Comparison of ENCODE assay signal across 8 cellular contexts in genomic region chr9:135480071-135480941, GRCh38. TPM values are rescaled to one million over a fixed set of nuclear protein-coding genes. Genes with fewer than 3 reads are reported as not detected.
A peak's percentile ranks its signal among the peaks of the same experiment; 100 is the strongest.
DNase-seq lines count a peak whose midpoint lies in the region; ATAC-seq and TF ChIP-seq lines count a peak whose summit lies in the region.

No MANE protein-coding gene starts in this region.

- CTCF ChIA-PET in Panc1 (lab: Charles Lee) = no interaction called here

- H3K27ac Mint-ChIP-seq in stimulated activated naive CD8-positive, alpha-beta T cell treated with anti-CD3 and anti-CD28 coated beads, Interleukin-15, Interleukin-2, amounts not matched to agents 100 ng/mL and 50 ng/mL, for 24 hours = no peak overlapping the region

- in situ Hi-C loops in Panc1 (cut with HindIII; ENCODE audit: low pct_unique_long_range_greater_than_20kb, low sequenced_read_pairs) = no loop called here

- no peaks in the 10 kb centered on the region for H3K36me3 Mint-ChIP-seq in stimulated activated naive CD8-positive, alpha-beta T cell treated with anti-CD3 and anti-CD28 coated beads, Interleukin-15, Interleukin-2, amounts not matched to agents 100 ng/mL and 50 ng/mL, for 24 hours (ENCODE audit: low read depth)

- intact Hi-C loops in Panc1 (cut with micrococcal nuclease; ENCODE audit: unreplicated experiment) = no loop called here

- H3K9ac ChIP-seq in mucosa of rectum (ENCODE audit: low read depth in 1 of 2, low read length in 2 of 2) = peak overlapping the region; percentile 60 to 84

- BruUV-seq in Panc1 (replicated peaks; lab: Mats Ljungman, UMichigan) = no TSS peak

- H3K4me3 ChIP-seq in Panc1 (ENCODE audit: low read depth in 2 of 2, low read length in 2 of 2) = peak overlapping the region; percentile 64 to 73
- H3K4me3 ChIP-seq in mucosa of rectum (ENCODE audit: low read length in 2 of 2) = peak overlapping the region; percentile 73 to 84

- H3K27me3 ChIP-seq in Panc1 (ENCODE audit: control insufficient read depth, insufficient read depth, low read length) (no peaks in the 10 kb centered on the region), mucosa of rectum (ENCODE audit: control insufficient read depth in 2 of 2, insufficient read depth in 2 of 2, low read length in 2 of 2) (no peaks in the 10 kb centered on the region)

- peaks cover 3% of the 10 kb centered on the region; the same call in 1 of the 2 replicates for H3K4me1 ChIP-seq in Panc1 (ENCODE audit: control insufficient read depth, insufficient read depth, low read length)
- peaks cover 8 to 11% of the 10 kb centered on the region in 2 donors for H3K4me1 ChIP-seq in mucosa of rectum (ENCODE audit: control insufficient read depth in 2 of 2, insufficient read depth in 2 of 2, low read length in 2 of 2)

- H3K27me3 Mint-ChIP-seq in stimulated activated naive CD8-positive, alpha-beta T cell treated with anti-CD3 and anti-CD28 coated beads, Interleukin-15, Interleukin-2, amounts not matched to agents 100 ng/mL and 50 ng/mL, for 24 hours = peaks cover 41% of the 10 kb centered on the region

- H3K9me3 Mint-ChIP-seq in stimulated activated naive CD8-positive, alpha-beta T cell treated with anti-CD3 and anti-CD28 coated beads, Interleukin-15, Interleukin-2, amounts not matched to agents 100 ng/mL and 50 ng/mL, for 24 hours = no peaks in the 10 kb centered on the region

- H3K9me3 ChIP-seq in Panc1 (ENCODE audit: control insufficient read depth, insufficient read depth, low read depth, low read length) (no peaks in the 10 kb centered on the region), mucosa of rectum (ENCODE audit: control insufficient read depth in 2 of 2, low read length in 2 of 2) (no peaks in the 10 kb centered on the region)

- no peak for DNase-seq in stimulated activated naive CD8-positive, alpha-beta T cell treated with anti-CD3 and anti-CD28 coated beads, Interleukin-15, Interleukin-2, amounts not matched to agents 100 U/mL and 50 U/mL, for 24 hours
- DNase-seq in Panc1 (ENCODE audit: low read depth, low spot score) (no peak), epidermal melanocyte (ENCODE audit: insufficient read length, low spot score) (peak; percentile 56)
- no peak for DNase-seq in activated CD4-positive, alpha-beta T cell treated with anti-CD3 and anti-CD28 coated beads for 1 hour

- no peak for ATAC-seq in stimulated activated naive CD8-positive, alpha-beta T cell treated with anti-CD3 and anti-CD28 coated beads, Interleukin-15, Interleukin-2, amounts not matched to agents 100 U/mL and 50 U/mL, for 24 hours
- ATAC-seq in Panc1 (peak; percentile 83), HG03045 (IDR thresholded peaks at IDR 0.05; ENCODE audit: unreplicated experiment) (no peak), GM21786 (IDR thresholded peaks at IDR 0.05; ENCODE audit: unreplicated experiment) (no peak)

- TF ChIP-seq CTCF in Panc1 (IDR thresholded peaks at IDR 0.05) = no peak

- H3K27ac ChIP-seq in Panc1 (ENCODE audit: low read length) (peak overlapping the region; percentile 54; the same call in 1 of the 2 replicates), mucosa of rectum (ENCODE audit: low read depth in 2 of 2, low read length in 2 of 2) (peak overlapping the region; percentile 76 to 77)

- H3K4me3 Mint-ChIP-seq in stimulated activated naive CD8-positive, alpha-beta T cell treated with anti-CD3 and anti-CD28 coated beads, Interleukin-15, Interleukin-2, amounts not matched to agents 100 ng/mL and 50 ng/mL, for 24 hours = peak overlapping the region; percentile 45

- peaks cover 5% of the 10 kb centered on the region for H3K4me1 Mint-ChIP-seq in stimulated activated naive CD8-positive, alpha-beta T cell treated with anti-CD3 and anti-CD28 coated beads, Interleukin-15, Interleukin-2, amounts not matched to agents 100 ng/mL and 50 ng/mL, for 24 hours (ENCODE audit: low read depth)

- POLR2A ChIA-PET in Panc1 (lab: Charles Lee) = no interaction called here

- H3K36me3 ChIP-seq in Panc1 (ENCODE audit: control insufficient read depth, insufficient read depth, low read length) (peaks cover 3% of the 10 kb centered on the region), mucosa of rectum (ENCODE audit: control insufficient read depth in 2 of 2, insufficient read depth in 2 of 2, low read length in 2 of 2) (peaks cover 5 to 13% of the 10 kb centered on the region in 2 donors)

RNA-seq across cellular contexts. Expression of gene PPP1R26, which starts 0.7 kb away (rescaled TPM):
- total RNA-seq in Panc1 (2021; ENCODE audit: unreplicated experiment) = 17.5 TPM
- 15.6 TPM for polyA plus RNA-seq in Panc1 (2012; ENCODE audit: insufficient read length)

RNA-seq across cellular contexts. Expression of gene MRPS2, which starts 20.2 kb away (rescaled TPM):
- 33.5 TPM for total RNA-seq in Panc1 (2021; ENCODE audit: unreplicated experiment)
- polyA plus RNA-seq in Panc1 (2012; ENCODE audit: insufficient read length) = 79.0 TPM

RNA-seq across cellular contexts. Expression of gene LCN1, which starts 40.9 kb away (rescaled TPM):
- not detected for total RNA-seq in Panc1 (2021; ENCODE audit: unreplicated experiment)
- polyA plus RNA-seq in Panc1 (2012; ENCODE audit: insufficient read length) = not detected
